ENCODE assay signal across 26 cellular contexts in genomic region chr7:154892459-154892858, GRCh38.
DNase-seq lines count a peak whose midpoint lies in the region; ATAC-seq and TF ChIP-seq lines count a peak whose summit lies in the region.
"Had no signal": no experiment of that assay in that cellular context is flagged by ENCODE, and none has a peak within 500 bp of the region (broad histone marks: within the 10 kb centered on the region; RNA-seq: fewer than 3 reads in every experiment).

No MANE protein-coding gene starts in this region.

- DNase-seq in left kidney (ENCODE audit: low read depth, low spot score) (peak; percentile 49), NCI-H1092 (lab: John Stamatoyannopoulos, UW) (no peak), coronary artery (ENCODE audit: low spot score) (no peak), omental fat pad (ENCODE audit: low spot score) (no peak)
- DNase-seq: activated CD4-positive, alpha-beta T cell treated with anti-CD3 and anti-CD28 coated beads, Interleukin-2, amount 10 ng/mL, durations not matched to agents 7 days and 5 days; activated CD8-positive, alpha-beta memory T cell treated with anti-CD3 and anti-CD28 coated beads, Interleukin-2, amount 10 ng/mL, durations not matched to agents 7 days and 5 days; activated naive CD4-positive, alpha-beta T cell; activated T-cell treated with anti-CD3 and anti-CD28 coated beads, Interleukin-2, amount 50 U/mL, for 48 hours; DMS79 treated with DMSO at 0.1 percent for 48 hours; HCEC 1CT; hippocampal formation; KG1; naive thymus-derived CD4-positive, alpha-beta T cell; NCI-H146; NCI-H446; NK-92 treated with Interleukin-12 subunit alpha and Interleukin-12 subunit beta, amount 100 ng/mL, for 24 hours; ovary; SW 1271; T-helper 9 cell; transverse colon had no signal

- ATAC-seq in esophagus mucosa (no peak), omental fat pad (ENCODE audit: low FRiP score) (no peak)
- ATAC-seq: activated CD8-positive, alpha-beta memory T cell treated with anti-CD3 and anti-CD28 coated beads, Interleukin-2, amount 10 ng/mL, durations not matched to agents 7 days and 5 days; gastroesophageal sphincter; naive thymus-derived CD4-positive, alpha-beta T cell had no signal

- H3K4me3 ChIP-seq in GM12875 (ENCODE audit: low read depth, low read length) = no peak overlapping the region
- H3K4me3 ChIP-seq in coronary artery = no peak overlapping the region
- H3K4me3 ChIP-seq: gastroesophageal sphincter, ovary, smooth muscle cell, transverse colon had no signal

- no peak overlapping the region for H3K27ac ChIP-seq in 22Rv1
- no peak overlapping the region for H3K27ac ChIP-seq in VCaP
- H3K27ac ChIP-seq in coronary artery = no peak overlapping the region
- H3K27ac ChIP-seq: gastroesophageal sphincter, ovary, transverse colon had no signal

- TF ChIP-seq CTCF in 22Rv1 (IDR thresholded peaks at IDR 0.05) = peak; percentile 78
- TF ChIP-seq CTCF in GM12875 (IDR thresholded peaks at IDR 0.05; ENCODE audit: borderline replicate concordance, insufficient read depth, low read depth, low read length) = 0 out of 2 replicates have a peak, but pooled peaks have one; percentile 20
- peak; percentile 2; the same call in 1 of the 2 replicates for TF ChIP-seq CTCF in VCaP (conservative IDR thresholded peaks at IDR 0.05)
- TF ChIP-seq CTCF in coronary artery (IDR thresholded peaks at IDR 0.05) = no peak
- no peak for TF ChIP-seq CTCF in omental fat pad (IDR thresholded peaks at IDR 0.05)

Comparison
In these comparisons a context has a peak if more than half of its experiments do, and no peak if none do; other contexts are left out.
1. CTCF ChIP-seq: peak in 22Rv1 (single experiment), GM12875 (single experiment) and VCaP (single experiment); none in coronary artery (single experiment) and omental fat pad (0 of 3).